1 cellular context compared by ENCODE assay signal in genomic region chr4:88204882-88205281, GRCh38.
TF ChIP-seq lines count a peak whose summit lies in the region.

No MANE protein-coding gene starts in this region.

TF ChIP-seq in H1, 55 proteins besides CTCF, POLR2A, EP300 and RAD21:
- TF ChIP-seq E2F6 (IDR thresholded peaks at IDR 0.05) (no peak), SP4 (IDR thresholded peaks at IDR 0.05; ENCODE audit: low read length) (no peak), RNF2 (IDR thresholded peaks at IDR 0.05; ENCODE audit: borderline replicate concordance, low read depth, low read length, missing control alignments, poor library complexity, severe bottlenecking) (no peak), GTF2F1 (IDR thresholded peaks at IDR 0.05; ENCODE audit: borderline replicate concordance, low read depth, low read length) (no peak), SIRT6 (IDR thresholded peaks at IDR 0.05; ENCODE audit: low read length) (no peak), NANOG (IDR thresholded peaks at IDR 0.05; ENCODE audit: insufficient read depth, low read depth, low read length, poor library complexity, severe bottlenecking) (no peak), MAFK (IDR thresholded peaks at IDR 0.05; ENCODE audit: low read depth, low read length) (no peak)
